In the genomic region with DNA sequence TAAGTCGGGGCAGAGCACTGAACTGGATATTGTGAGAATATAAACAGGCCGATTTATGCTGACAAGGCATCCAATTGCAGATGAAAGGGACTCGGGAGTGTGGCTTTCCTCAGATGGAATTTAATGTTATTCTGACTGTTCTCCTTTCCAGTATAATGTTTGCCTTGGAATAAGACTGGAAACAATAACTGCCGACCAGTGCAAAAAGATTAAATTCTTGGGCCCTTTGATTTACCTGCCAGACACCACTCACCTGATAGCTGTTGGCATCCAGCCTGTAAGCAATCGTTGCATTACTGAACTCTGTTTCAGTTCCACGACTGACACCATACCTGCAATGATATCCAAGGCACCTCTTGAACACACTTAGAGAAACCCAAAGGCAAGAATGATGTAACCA, we compare ENCODE assay signal across 20 cellular contexts.
"Had no signal": no experiment of that assay in that cellular context is flagged by ENCODE, and none has a peak within 500 bp of the region (broad histone marks: within the 10 kb centered on the region; RNA-seq: fewer than 3 reads in every experiment).

No MANE protein-coding gene starts in this region.

- H3K9me3 Mint-ChIP-seq: effector memory CD8-positive, alpha-beta T cell; mesothelial cell of epicardium; naive B cell; natural killer cell treated with Interleukin-12 subunit alpha and Interleukin-12 subunit beta and Interleukin-15 and Interleukin-18, amount 100 ng/mL, for 72 hours; neural crest cell; stimulated activated naive B cell treated with anti-CD40 and anti-IgM and Interleukin-4, amounts not matched to agents 10 μg/mL and 1 μg/mL and 100 μg/mL, for 72 hours; stimulated activated naive CD8-positive, alpha-beta T cell treated with anti-CD3 and anti-CD28 coated beads, Interleukin-15, Interleukin-2, amounts not matched to agents 100 ng/mL and 50 ng/mL, for 24 hours had no signal

- H3K4me3 Mint-ChIP-seq: effector memory CD8-positive, alpha-beta T cell; mesothelial cell of epicardium; naive B cell; natural killer cell treated with Interleukin-12 subunit alpha and Interleukin-12 subunit beta and Interleukin-15 and Interleukin-18, amount 100 ng/mL, for 72 hours; neural crest cell; stimulated activated naive B cell treated with anti-CD40 and anti-IgM and Interleukin-4, amounts not matched to agents 10 μg/mL and 1 μg/mL and 100 μg/mL, for 72 hours; stimulated activated naive CD8-positive, alpha-beta T cell treated with anti-CD3 and anti-CD28 coated beads, Interleukin-15, Interleukin-2, amounts not matched to agents 100 ng/mL and 50 ng/mL, for 24 hours had no signal

- H3K27me3 Mint-ChIP-seq: effector memory CD8-positive, alpha-beta T cell; naive B cell; natural killer cell treated with Interleukin-12 subunit alpha and Interleukin-12 subunit beta and Interleukin-15 and Interleukin-18, amount 100 ng/mL, for 72 hours; progenitor cell of endocrine pancreas; stimulated activated naive B cell treated with anti-CD40 and anti-IgM and Interleukin-4, amounts not matched to agents 10 μg/mL and 1 μg/mL and 100 μg/mL, for 72 hours; stimulated activated naive CD8-positive, alpha-beta T cell treated with anti-CD3 and anti-CD28 coated beads, Interleukin-15, Interleukin-2, amounts not matched to agents 100 ng/mL and 50 ng/mL, for 24 hours had no signal

- DNase-seq: cortex of kidney; effector memory CD8-positive, alpha-beta T cell; head of caudate nucleus; mesenchymal stem cell; mucosa of descending colon; naive B cell; right lobe of liver; small intestine; stimulated activated CD4-positive, alpha-beta T cell treated with anti-CD3 and anti-CD28 coated beads, Interleukin-15, amount 100 ng/mL, for 24 hours; stimulated activated CD4-positive, alpha-beta T cell treated with anti-CD3 and anti-CD28 coated beads, Interleukin-2, amount 100 ng/mL, for 48 hours; stimulated activated naive B cell treated with anti-CD40 and anti-IgM and Interleukin-4, amounts not matched to agents 10 μg/mL and 1 μg/mL and 100 μg/mL, for 72 hours; trophoblast cell had no signal

- H3K9me3 ChIP-seq: mucosa of descending colon, neutrophil, right lobe of liver, suprapubic skin had no signal

- H3K27me3 ChIP-seq: neutrophil, right lobe of liver, suprapubic skin had no signal

- H3K27ac Mint-ChIP-seq: mesothelial cell of epicardium had no signal

- H3K4me1 ChIP-seq: parathyroid adenoma, right lobe of liver, suprapubic skin had no signal

- H2AFZ ChIP-seq: parathyroid adenoma had no signal

- H3K4me3 ChIP-seq: mucosa of descending colon, right lobe of liver, suprapubic skin had no signal

- H3K4me1 Mint-ChIP-seq: mesothelial cell of epicardium, neural crest cell had no signal

- H3K27ac ChIP-seq: neutrophil, parathyroid adenoma, right lobe of liver, suprapubic skin had no signal

- ATAC-seq: effector memory CD8-positive, alpha-beta T cell; mucosa of descending colon; natural killer cell treated with Interleukin-12 subunit alpha and Interleukin-12 subunit beta and Interleukin-15 and Interleukin-18, amount 100 ng/mL, for 72 hours; stimulated activated naive B cell treated with anti-CD40 and anti-IgM and Interleukin-4, amounts not matched to agents 10 μg/mL and 1 μg/mL and 100 μg/mL, for 72 hours had no signal
